In the genomic region with DNA sequence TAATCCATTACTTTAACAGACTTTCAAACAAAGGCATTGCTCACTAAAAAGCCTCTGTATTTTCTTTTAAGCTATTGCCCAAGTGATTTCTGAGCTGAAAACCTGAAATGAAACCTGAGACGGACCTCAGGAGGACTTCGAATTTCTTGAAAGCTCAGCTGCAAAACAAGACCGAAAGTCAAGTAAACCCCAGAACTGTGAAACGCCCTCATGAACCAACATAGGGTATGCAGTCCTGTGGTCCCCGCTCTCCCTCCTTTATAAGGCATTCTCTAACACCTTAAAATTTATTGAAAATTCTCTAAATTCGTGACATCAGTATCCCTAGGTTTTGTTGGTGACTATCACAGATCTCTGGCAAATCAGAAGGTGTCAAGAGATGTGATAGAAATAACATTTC, we compare ENCODE assay signal across 11 cellular contexts.
DNase-seq lines count a peak whose midpoint lies in the region; ATAC-seq lines count a peak whose summit lies in the region.
"Had no signal": no experiment of that assay in that cellular context is flagged by ENCODE, and none has a peak within 500 bp of the region (broad histone marks: within the 10 kb centered on the region; RNA-seq: fewer than 3 reads in every experiment).

No MANE protein-coding gene starts in this region.

- H3K36me3 Mint-ChIP-seq in activated naive CD8-positive, alpha-beta T cell treated with anti-CD3 and anti-CD28 coated beads for 36 hours = peaks cover 18% of the 10 kb centered on the region

- ATAC-seq in GM19035 (IDR thresholded peaks at IDR 0.05; ENCODE audit: unreplicated experiment) (peak; percentile 73), GM21825 (IDR thresholded peaks at IDR 0.05; ENCODE audit: unreplicated experiment) (peak; percentile 68), HG03196 (IDR thresholded peaks at IDR 0.05; ENCODE audit: unreplicated experiment) (peak; percentile 67)

- H3K27ac Mint-ChIP-seq in activated naive CD8-positive, alpha-beta T cell treated with anti-CD3 and anti-CD28 coated beads for 36 hours = no peak overlapping the region
- H3K27ac Mint-ChIP-seq: brain; T-helper 1 cell treated with Interleukin-12 subunit alpha and Interleukin-12 subunit beta and Interleukin-4 antibody, amounts not matched to agents 30 μg/mL and 1 μg/mL, for 36 hours had no signal

- H3K27me3 Mint-ChIP-seq in activated naive CD8-positive, alpha-beta T cell treated with anti-CD3 and anti-CD28 coated beads for 36 hours = no peaks in the 10 kb centered on the region
- H3K27me3 Mint-ChIP-seq: brain had no signal

- H3K4me1 Mint-ChIP-seq in activated naive CD8-positive, alpha-beta T cell treated with anti-CD3 and anti-CD28 coated beads for 36 hours = peaks cover 17% of the 10 kb centered on the region

- DNase-seq in UCSD-AML1 (lab: John Stamatoyannopoulos, UW; ENCODE audit: unreplicated experiment) = no peak
- DNase-seq in MV-4-11 (lab: John Stamatoyannopoulos, UW) = no peak
- no peak for DNase-seq in activated naive CD8-positive, alpha-beta T cell treated with anti-CD3 and anti-CD28 coated beads for 36 hours
- no peak for DNase-seq in NCI-H1436 (lab: John Stamatoyannopoulos, UW)
- DNase-seq: H7, substantia nigra had no signal

- H3K4me3 Mint-ChIP-seq in activated naive CD8-positive, alpha-beta T cell treated with anti-CD3 and anti-CD28 coated beads for 36 hours = no peak overlapping the region
- H3K4me3 Mint-ChIP-seq: brain; T-helper 1 cell treated with Interleukin-12 subunit alpha and Interleukin-12 subunit beta and Interleukin-4 antibody, amounts not matched to agents 30 μg/mL and 1 μg/mL, for 36 hours had no signal

- no peaks in the 10 kb centered on the region for H3K9me3 Mint-ChIP-seq in activated naive CD8-positive, alpha-beta T cell treated with anti-CD3 and anti-CD28 coated beads for 36 hours
- H3K9me3 Mint-ChIP-seq: brain; T-helper 1 cell treated with Interleukin-12 subunit alpha and Interleukin-12 subunit beta and Interleukin-4 antibody, amounts not matched to agents 30 μg/mL and 1 μg/mL, for 36 hours had no signal
